8 cellular contexts compared by ENCODE assay signal in genomic region chr1:30801826-30802198, GRCh38. TPM values are rescaled to one million over a fixed set of nuclear protein-coding genes. Genes with fewer than 3 reads are reported as not detected.
A peak's percentile ranks its signal among the peaks of the same experiment; 100 is the strongest.
DNase-seq lines count a peak whose midpoint lies in the region; ATAC-seq and TF ChIP-seq lines count a peak whose summit lies in the region.

No MANE protein-coding gene starts in this region.

- H3K27ac Mint-ChIP-seq in naive B cell: peak overlapping the region in 2 of 6 donors; percentile 52 to 60
- no peak overlapping the region for H3K27ac Mint-ChIP-seq in stimulated activated effector memory CD8-positive, alpha-beta T cell treated with anti-CD3 and anti-CD28 coated beads, Interleukin-12 subunit alpha, Interleukin-12 subunit beta, amount 100 ng/mL, for 72 hours

- H3K9me3 Mint-ChIP-seq in naive B cell: peaks cover 0 to 1% (median 0%) of the 10 kb centered on the region in 7 donors
- H3K9me3 Mint-ChIP-seq in stimulated activated effector memory CD8-positive, alpha-beta T cell treated with anti-CD3 and anti-CD28 coated beads, Interleukin-12 subunit alpha, Interleukin-12 subunit beta, amount 100 ng/mL, for 72 hours: no peaks in the 10 kb centered on the region

- peaks cover 36 to 46% (median 38%) of the 10 kb centered on the region in 3 donors for H3K27me3 Mint-ChIP-seq in naive B cell

- H3K4me1 ChIP-seq in esophagus squamous epithelium: peaks cover 8 to 35% (median 9%) of the 10 kb centered on the region in 3 donors

- no peak for TF ChIP-seq POLR2A in esophagus squamous epithelium (IDR thresholded peaks at IDR 0.05)

- peak overlapping the region in 1 of 8 donors; percentile 22 for H3K4me3 Mint-ChIP-seq in naive B cell
- H3K4me3 Mint-ChIP-seq in stimulated activated effector memory CD8-positive, alpha-beta T cell treated with anti-CD3 and anti-CD28 coated beads, Interleukin-12 subunit alpha, Interleukin-12 subunit beta, amount 100 ng/mL, for 72 hours: no peak overlapping the region

- intact Hi-C loops in esophagus squamous epithelium (cut with DNase I): loop anchor here (5.0 kb wide), 1 partner anchor 110 kb away; no protein-coding TSS in a partner anchor

- ATAC-seq in naive B cell (ENCODE audit: low read depth in 2 of 2): peak; percentile 59 to 76
- peak; percentile 63 for ATAC-seq in stimulated activated effector memory CD8-positive, alpha-beta T cell treated with anti-CD3 and anti-CD28 coated beads, Interleukin-12 subunit alpha, Interleukin-12 subunit beta, amount 100 ng/mL, for 72 hours
- ATAC-seq in GM19328 (IDR thresholded peaks at IDR 0.05; ENCODE audit: unreplicated experiment): no peak

- peaks cover 7 to 20% (median 14%) of the 10 kb centered on the region in 3 donors for H3K4me1 Mint-ChIP-seq in naive B cell
- peaks cover 6% of the 10 kb centered on the region for H3K4me1 Mint-ChIP-seq in stimulated activated effector memory CD8-positive, alpha-beta T cell treated with anti-CD3 and anti-CD28 coated beads, Interleukin-12 subunit alpha, Interleukin-12 subunit beta, amount 100 ng/mL, for 72 hours

- TF ChIP-seq CTCF in esophagus squamous epithelium (IDR thresholded peaks at IDR 0.05): peak; percentile 85 to 97 (median 90)

- 2% methylated on average over 9 to 13 of the region's 18 CpGs for WGBS in esophagus squamous epithelium, 2 donors

- H3K27ac ChIP-seq in esophagus squamous epithelium: no peak overlapping the region

- H3K27me3 ChIP-seq in esophagus squamous epithelium: peaks cover 0 to 49% (median 0%) of the 10 kb centered on the region in 4 donors

- peak overlapping the region in 1 of 4 donors; percentile 22 for H3K4me3 ChIP-seq in esophagus squamous epithelium

- no peaks in the 10 kb centered on the region for H3K36me3 Mint-ChIP-seq in naive B cell
- no peaks in the 10 kb centered on the region for H3K36me3 Mint-ChIP-seq in stimulated activated effector memory CD8-positive, alpha-beta T cell treated with anti-CD3 and anti-CD28 coated beads, Interleukin-12 subunit alpha, Interleukin-12 subunit beta, amount 100 ng/mL, for 72 hours

- no peaks in the 10 kb centered on the region for H3K36me3 ChIP-seq in esophagus squamous epithelium

- DNase-seq in CD1c-positive myeloid dendritic cell (ENCODE audit: extremely low spot score) (peak; percentile 86), HT-29 (ENCODE audit: low spot score) (peak; percentile 75), OCI-M2 (lab: John Stamatoyannopoulos, UW; ENCODE audit: unreplicated experiment) (peak; percentile 51), esophagus squamous epithelium (lab: John Stamatoyannopoulos, UW) (no peak), naive B cell (peak; percentile 70)
- DNase-seq in activated T-cell treated with anti-CD3 and anti-CD28 coated beads, Interleukin-2, amount 50 U/mL, for 1 hour: peak; percentile 85
- DNase-seq in stimulated activated effector memory CD8-positive, alpha-beta T cell treated with anti-CD3 and anti-CD28 coated beads, Interleukin-12 subunit alpha, Interleukin-12 subunit beta, amount 100 ng/mL, for 72 hours (ENCODE audit: low spot score in 2 of 2): peak; percentile 86 to 93

- H3K9me3 ChIP-seq in esophagus squamous epithelium: no peaks in the 10 kb centered on the region

RNA-seq across cellular contexts. Expression of gene LAPTM5, which starts 44.2 kb away (rescaled TPM):
- 0.08 TPM in 1 of 2 replicates, not detected in the other for total RNA-seq in HT-29 (2014; rRNA removed; shearing (Covaris generic))
- 10 to 100 TPM in 2 of 4 donors, 1 to 10 TPM in 2; 6.3 to 53.4 (median 24.6) TPM for total RNA-seq in esophagus squamous epithelium
- 1,000 to 10,000 TPM; 1,442 to 2,525 (median 1,701) TPM for polyA plus RNA-seq in naive B cell (ENCODE audit: low read depth in 6 of 6)
